In the genomic region with DNA sequence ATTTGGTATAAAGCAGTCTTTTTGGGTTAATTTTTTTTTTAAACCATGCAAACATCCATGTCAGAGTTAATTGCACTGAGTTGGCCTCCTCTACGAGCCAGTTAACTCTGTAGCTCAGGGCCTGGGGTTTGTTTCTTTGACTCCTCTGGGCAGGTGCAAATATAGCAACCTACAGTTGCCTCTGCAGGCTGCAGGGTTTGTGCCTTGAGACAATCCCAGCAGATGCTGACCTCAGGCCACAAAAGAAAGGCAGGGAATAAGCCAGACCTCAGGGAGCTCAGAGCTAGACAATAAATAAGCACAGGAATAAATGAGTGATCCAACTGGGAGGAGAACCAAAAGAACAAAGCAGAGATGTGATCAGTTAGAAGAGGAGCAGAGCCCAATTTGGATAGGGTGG, we compare ENCODE assay signal across 15 cellular contexts.
"Had no signal": no experiment of that assay in that cellular context is flagged by ENCODE, and none has a peak within 500 bp of the region (broad histone marks: within the 10 kb centered on the region; RNA-seq: fewer than 3 reads in every experiment).

No MANE protein-coding gene starts in this region.

- H3K36me3 ChIP-seq: lower lobe of right lung, prostate gland, right lobe of liver, transverse colon had no signal

- ATAC-seq: left cardiac atrium; lower lobe of right lung; right lobe of liver; stimulated activated naive B cell treated with anti-CD40 and anti-IgM and Interleukin-4, amounts not matched to agents 10 μg/mL and 1 μg/mL and 100 μg/mL, for 72 hours had no signal

- DNase-seq: activated CD4-positive, alpha-beta memory T cell treated with anti-CD3 and anti-CD28 coated beads for 36 hours; activated gamma-delta T cell; activated T-cell treated with anti-CD3 and anti-CD28 coated beads, Interleukin-2, amount 50 U/mL, for 48 hours; cerebellar nuclear complex; dermis blood vessel endothelial cell; erythroblast; immature natural killer cell; left cardiac atrium; lower lobe of right lung; right lobe of liver; stimulated activated CD4-positive, alpha-beta T cell treated with anti-CD3 and anti-CD28 coated beads, Interleukin-2, amount 100 ng/mL, for 24 hours; stimulated activated naive B cell treated with anti-CD40 and anti-IgM and Interleukin-4, amounts not matched to agents 10 μg/mL and 1 μg/mL and 100 μg/mL, for 72 hours; T-helper 9 cell; transverse colon had no signal

- H3K27ac ChIP-seq: lower lobe of right lung, prostate gland, right lobe of liver, transverse colon had no signal

- H3K9me3 ChIP-seq: lower lobe of right lung, prostate gland, right lobe of liver, transverse colon had no signal

- H3K4me1 ChIP-seq: lower lobe of right lung, prostate gland, right lobe of liver, transverse colon had no signal

- H3K4me3 ChIP-seq: lower lobe of right lung, prostate gland, right lobe of liver, transverse colon had no signal

- H3K27me3 ChIP-seq: right lobe of liver, transverse colon had no signal
